Comparison of ENCODE assay signal across 1 cellular context in genomic region chr22:45891996-45892621, GRCh38.
TF ChIP-seq lines count a peak whose summit lies in the region.

No MANE protein-coding gene starts in this region.

TF ChIP-seq in IMR-90, 13 proteins besides CTCF, POLR2A, EP300 and RAD21 (continued from another document):
- TF ChIP-seq, protein P1, sequence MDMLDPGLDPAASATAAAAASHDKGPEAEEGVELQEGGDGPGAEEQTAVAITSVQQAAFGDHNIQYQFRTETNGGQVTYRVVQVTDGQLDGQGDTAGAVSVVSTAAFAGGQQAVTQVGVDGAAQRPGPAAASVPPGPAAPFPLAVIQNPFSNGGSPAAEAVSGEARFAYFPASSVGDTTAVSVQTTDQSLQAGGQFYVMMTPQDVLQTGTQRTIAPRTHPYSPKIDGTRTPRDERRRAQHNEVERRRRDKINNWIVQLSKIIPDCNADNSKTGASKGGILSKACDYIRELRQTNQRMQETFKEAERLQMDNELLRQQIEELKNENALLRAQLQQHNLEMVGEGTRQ (IDR thresholded peaks at IDR 0.05; ENCODE audit: low read depth, low read length): no peak
- TF ChIP-seq MAZ (IDR thresholded peaks at IDR 0.05; ENCODE audit: borderline replicate concordance, low read depth, low read length) (no peak), FOS (IDR thresholded peaks at IDR 0.05; ENCODE audit: low read depth, low read length) (no peak), RFX5 (IDR thresholded peaks at IDR 0.05; ENCODE audit: low read depth, low read length) (no peak), NFE2L2 (IDR thresholded peaks at IDR 0.05; ENCODE audit: low read depth, low read length) (no peak)
